In genomic region chr17:76267051-76267576, GRCh38 we compare ENCODE assay signal across 8 cellular contexts. TPM values are rescaled to one million over a fixed set of nuclear protein-coding genes. Genes with fewer than 3 reads are reported as not detected.
DNase-seq lines count a peak whose midpoint lies in the region; ATAC-seq and TF ChIP-seq lines count a peak whose summit lies in the region.

No MANE protein-coding gene starts in this region.

- H3K27me3 ChIP-seq in GM06990 (replicated peaks; ENCODE audit: control insufficient read depth, insufficient read depth, low read length), result no peaks in the 10 kb centered on the region
- H3K27me3 ChIP-seq in SJCRH30, result no peaks in the 10 kb centered on the region
- no peaks in the 10 kb centered on the region for H3K27me3 ChIP-seq in psoas muscle (ENCODE audit: insufficient read depth in 3 of 3, low read length in 2 of 3)

- H3K27ac ChIP-seq in SJCRH30 (peak overlapping the region; percentile 67; the same call in 1 of the 2 replicates), psoas muscle (peak overlapping the region; percentile 94)

- H3K9me3 ChIP-seq in SJCRH30 (replicated peaks), result no peaks in the 10 kb centered on the region
- H3K9me3 ChIP-seq in psoas muscle, result no peaks in the 10 kb centered on the region

- DNase-seq in GM06990 (ENCODE audit: extremely low read depth, insufficient read length) (no peak), SJCRH30 (no peak), epithelial cell of proximal tubule (ENCODE audit: low read depth) (no peak), psoas muscle (no peak), pons (ENCODE audit: low spot score) (no peak), middle frontal gyrus (ENCODE audit: extremely low spot score, low spot score) (no peak)
- no peak for DNase-seq in activated CD4-positive, alpha-beta T cell treated with anti-CD3 and anti-CD28 coated beads, Interleukin-2, amount 50 U/mL, for 1 hour

- H3K4me3 ChIP-seq in GM06990 (replicated peaks; ENCODE audit: low read depth, low read length) (peak overlapping the region; percentile 79), SJCRH30 (peak overlapping the region; percentile 96), epithelial cell of proximal tubule (ENCODE audit: low read depth, low read length) (peak overlapping the region; percentile 86), psoas muscle (peak overlapping the region; percentile 86)

- ATAC-seq in psoas muscle (no peak), GM19455 (IDR thresholded peaks at IDR 0.05; ENCODE audit: unreplicated experiment) (no peak)

- TF ChIP-seq CTCF in GM06990 (IDR thresholded peaks at IDR 0.05; ENCODE audit: insufficient read depth, low read length, poor library complexity, severe bottlenecking), result no peak
- no peak for TF ChIP-seq CTCF in epithelial cell of proximal tubule (conservative IDR thresholded peaks at IDR 0.05; ENCODE audit: low read depth, low read length)
- no peak for TF ChIP-seq CTCF in psoas muscle (IDR thresholded peaks at IDR 0.05)

- WGBS in psoas muscle, 3 donors, result 25 to 51% (median 28%) methylated on average over 4 of the region's 4 CpGs

- H3K4me1 ChIP-seq in SJCRH30 (peaks cover 66% of the 10 kb centered on the region), psoas muscle (peaks cover 81% of the 10 kb centered on the region)

- H3K36me3 ChIP-seq in GM06990 (ENCODE audit: control insufficient read depth, insufficient read depth, low read length) (peaks cover 7% of the 10 kb centered on the region), SJCRH30 (peaks cover 33% of the 10 kb centered on the region), psoas muscle (ENCODE audit: insufficient read depth in 1 of 2, low read depth in 1 of 2) (peaks cover 5 to 11% of the 10 kb centered on the region in 2 donors)

- intact Hi-C loops in psoas muscle (cut with DNase I), result no loop called here

RNA-seq across cellular contexts. Expression of gene UBALD2, which starts 2.0 kb away (rescaled TPM):
- 40.7 and 41.9 TPM in 2 replicates for total RNA-seq in SJCRH30 (2014; rRNA removed; shearing (Covaris generic))
- total RNA-seq in epithelial cell of proximal tubule, result 24.5 and 26.3 TPM in 2 replicates
- total RNA-seq in psoas muscle, result 100 to 1,000 TPM in 3 of 4 donors, 10 to 100 TPM in 1; 55.2 to 414 (median 183) TPM
- polyA plus RNA-seq in psoas muscle, result 100 to 1,000 TPM in 2 of 3 donors, 10 to 100 TPM in 1; 68.2 to 145 (median 120) TPM

RNA-seq across cellular contexts. Expression of gene RNF157, which starts 26.8 kb away (rescaled TPM):
- total RNA-seq in SJCRH30 (2014; rRNA removed; shearing (Covaris generic)), result 3.3 and 3.5 TPM in 2 replicates
- total RNA-seq in epithelial cell of proximal tubule (5.0 and 10.0 TPM in 2 replicates), psoas muscle (10 to 100 TPM; 35.0 to 76.5 (median 60.0) TPM)
- 10 to 100 TPM; 14.9 to 90.1 (median 73.9) TPM for polyA plus RNA-seq in psoas muscle

RNA-seq across cellular contexts. Expression of gene QRICH2, which starts 41.0 kb away (rescaled TPM):
- 2.7 and 3.5 TPM in 2 replicates for total RNA-seq in SJCRH30 (2014; rRNA removed; shearing (Covaris generic))
- total RNA-seq in epithelial cell of proximal tubule (0.69 and 2.0 TPM in 2 replicates), psoas muscle (1 to 10 TPM in 2 of 4 donors, under 1 TPM in 2; 0.69 to 1.5 (median 0.95) TPM)
- 1 to 10 TPM in 2 of 3 donors, under 1 TPM in 1; 0.94 to 1.2 (median 1.1) TPM for polyA plus RNA-seq in psoas muscle
